In genomic region chrX:30513284-30513683, GRCh38 we compare ENCODE assay signal across 9 cellular contexts.
A peak's percentile ranks its signal among the peaks of the same experiment; 100 is the strongest.
DNase-seq lines count a peak whose midpoint lies in the region; ATAC-seq and TF ChIP-seq lines count a peak whose summit lies in the region.
"Had no signal": no experiment of that assay in that cellular context is flagged by ENCODE, and none has a peak within 500 bp of the region (broad histone marks: within the 10 kb centered on the region; RNA-seq: fewer than 3 reads in every experiment).

No MANE protein-coding gene starts in this region.

- H3K4me1 ChIP-seq in colonic mucosa (no peaks in the 10 kb centered on the region), smooth muscle cell (ENCODE audit: low read depth) (no peaks in the 10 kb centered on the region)

- H2AFZ ChIP-seq in smooth muscle cell (ENCODE audit: low read depth): no peak overlapping the region

- TF ChIP-seq CTCF in colonic mucosa (IDR thresholded peaks at IDR 0.05) (peak; percentile 59), smooth muscle cell (IDR thresholded peaks at IDR 0.05; ENCODE audit: borderline replicate concordance, insufficient read depth, poor library complexity, severe bottlenecking) (peak; percentile 39)

- H3K9me3 ChIP-seq in colonic mucosa (no peaks in the 10 kb centered on the region), smooth muscle cell (replicated peaks; ENCODE audit: low read depth) (no peaks in the 10 kb centered on the region)

- no peak overlapping the region for H3K27ac Mint-ChIP-seq in activated naive CD4-positive, alpha-beta T cell treated with anti-CD3 and anti-CD28 coated beads for 36 hours
- H3K27ac Mint-ChIP-seq in immature natural killer cell: no peak overlapping the region

- no peak for ATAC-seq in HG03139 (IDR thresholded peaks at IDR 0.05; ENCODE audit: unreplicated experiment)

- no peaks in the 10 kb centered on the region for H3K9me3 Mint-ChIP-seq in activated naive CD4-positive, alpha-beta T cell treated with anti-CD3 and anti-CD28 coated beads for 36 hours
- H3K9me3 Mint-ChIP-seq in immature natural killer cell: no peaks in the 10 kb centered on the region

- H3F3A ChIP-seq in smooth muscle cell (ENCODE audit: low read depth): no peaks in the 10 kb centered on the region

- no peaks in the 10 kb centered on the region for H4K20me1 ChIP-seq in smooth muscle cell (ENCODE audit: low read depth)

- no peaks in the 10 kb centered on the region for H3K79me2 ChIP-seq in smooth muscle cell (ENCODE audit: low read depth)

- peak; percentile 4 for DNase-seq in activated naive CD4-positive, alpha-beta T cell treated with anti-CD3 and anti-CD28 coated beads for 36 hours
- no peak for DNase-seq in activated naive CD4-positive, alpha-beta T cell treated with anti-CD3 and anti-CD28 coated beads, Interleukin-2, amount 50 U/mL, for 16 hours
- DNase-seq in Kasumi-1 (lab: John Stamatoyannopoulos, UW): peak; percentile 15
- DNase-seq in colonic mucosa: no peak
- no peak for DNase-seq in smooth muscle cell (lab: John Stamatoyannopoulos, UW; ENCODE audit: unreplicated experiment)
- DNase-seq in immature natural killer cell: no peak
- DNase-seq in GDM1 (lab: John Stamatoyannopoulos, UW): no peak
- DNase-seq: COR-L47 had no signal

- H3K4me1 Mint-ChIP-seq in activated naive CD4-positive, alpha-beta T cell treated with anti-CD3 and anti-CD28 coated beads for 36 hours (ENCODE audit: low read depth): no peaks in the 10 kb centered on the region
- no peaks in the 10 kb centered on the region for H3K4me1 Mint-ChIP-seq in immature natural killer cell

- no peaks in the 10 kb centered on the region for H3K27me3 Mint-ChIP-seq in activated naive CD4-positive, alpha-beta T cell treated with anti-CD3 and anti-CD28 coated beads for 36 hours (ENCODE audit: low read depth)
- H3K27me3 Mint-ChIP-seq in immature natural killer cell (ENCODE audit: low read depth in 3 of 3): peaks cover 3 to 8% (median 5%) of the 10 kb centered on the region in 3 donors

- intact Hi-C loops in activated naive CD4-positive, alpha-beta T cell treated with anti-CD3 and anti-CD28 coated beads for 36 hours (cut with micrococcal nuclease): no loop called here
- intact Hi-C loops in colonic mucosa (cut with DNase I): no loop called here

- H3K36me3 Mint-ChIP-seq in activated naive CD4-positive, alpha-beta T cell treated with anti-CD3 and anti-CD28 coated beads for 36 hours (ENCODE audit: low read depth): no peaks in the 10 kb centered on the region
- H3K36me3 Mint-ChIP-seq in immature natural killer cell: no peaks in the 10 kb centered on the region

- CTCF ChIA-PET in activated naive CD4-positive, alpha-beta T cell treated with anti-CD3 and anti-CD28 coated beads for 36 hours (lab: Charles Lee): no interaction called here

- H3K4me2 ChIP-seq in smooth muscle cell: no peak overlapping the region

- no peak overlapping the region for H3K27ac ChIP-seq in colonic mucosa
- H3K27ac ChIP-seq in smooth muscle cell (ENCODE audit: low read depth): no peak overlapping the region

- H3K27me3 ChIP-seq in colonic mucosa: no peaks in the 10 kb centered on the region
- no peaks in the 10 kb centered on the region for H3K27me3 ChIP-seq in smooth muscle cell (ENCODE audit: low read depth)

- no peak overlapping the region for H3K9ac ChIP-seq in colonic mucosa (ENCODE audit: low read depth in 2 of 2, low read length in 2 of 2)
- H3K9ac ChIP-seq in smooth muscle cell (ENCODE audit: low read depth): no peak overlapping the region

- H3K4me3 ChIP-seq in colonic mucosa: no peak overlapping the region
- no peak overlapping the region for H3K4me3 ChIP-seq in smooth muscle cell

- 59% methylated on average over 3 of the region's 3 CpGs for WGBS in smooth muscle cell (ENCODE audit: low lambda C conversion rate)

- no peak overlapping the region for H3K4me3 Mint-ChIP-seq in activated naive CD4-positive, alpha-beta T cell treated with anti-CD3 and anti-CD28 coated beads for 36 hours
- no peak overlapping the region for H3K4me3 Mint-ChIP-seq in immature natural killer cell

- H3K36me3 ChIP-seq in colonic mucosa (no peaks in the 10 kb centered on the region), smooth muscle cell (ENCODE audit: low read depth) (no peaks in the 10 kb centered on the region)

Comparison
In these comparisons a context has a peak if more than half of its experiments do, and no peak if none do; other contexts are left out.
1. DNase-seq: peak in activated naive CD4-positive, alpha-beta T cell treated with anti-CD3 and anti-CD28 coated beads for 36 hours (single experiment) and Kasumi-1 (2 of 2); none in activated naive CD4-positive, alpha-beta T cell treated with anti-CD3 and anti-CD28 coated beads, Interleukin-2, amount 50 U/mL, for 16 hours (single experiment), colonic mucosa (single experiment), smooth muscle cell (single experiment), immature natural killer cell (0 of 3) and GDM1 (single experiment).